Comparison of ENCODE assay signal across 1 cellular context in the genomic region with DNA sequence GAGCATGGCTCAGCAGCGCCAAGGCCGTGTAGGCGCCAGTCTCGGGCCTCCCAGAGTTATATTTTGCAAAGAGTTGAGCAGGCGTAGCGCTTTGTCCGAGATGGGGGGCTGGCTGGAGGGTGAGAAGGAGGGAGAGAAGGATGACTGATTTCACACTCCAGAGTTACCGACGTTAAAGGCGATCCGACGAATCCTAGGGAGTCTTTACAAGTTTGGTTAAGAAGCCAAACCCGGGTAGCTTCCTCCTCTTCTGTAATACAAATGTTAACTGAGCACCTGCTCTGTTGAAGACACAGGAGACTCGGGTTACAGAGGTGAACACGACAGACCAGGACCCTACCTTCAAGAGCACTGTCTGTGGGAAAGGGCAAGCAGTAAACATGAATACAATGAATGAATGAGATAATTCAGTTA.
TF ChIP-seq lines count a peak whose summit lies in the region.

No MANE protein-coding gene starts in this region.

TF ChIP-seq in K562, 482 proteins besides CTCF, POLR2A, EP300 and RAD21 (continues in another document):
- no peak for TF ChIP-seq NCOA4 (IDR thresholded peaks at IDR 0.05; ENCODE audit: partially characterized antibody)
- no peak for TF ChIP-seq GATA2 (CRISPR knock-in tag; IDR thresholded peaks at IDR 0.05)
- TF ChIP-seq ATF6 (CRISPR knock-in tag; IDR thresholded peaks at IDR 0.05), result no peak
- TF ChIP-seq, protein P1, sequence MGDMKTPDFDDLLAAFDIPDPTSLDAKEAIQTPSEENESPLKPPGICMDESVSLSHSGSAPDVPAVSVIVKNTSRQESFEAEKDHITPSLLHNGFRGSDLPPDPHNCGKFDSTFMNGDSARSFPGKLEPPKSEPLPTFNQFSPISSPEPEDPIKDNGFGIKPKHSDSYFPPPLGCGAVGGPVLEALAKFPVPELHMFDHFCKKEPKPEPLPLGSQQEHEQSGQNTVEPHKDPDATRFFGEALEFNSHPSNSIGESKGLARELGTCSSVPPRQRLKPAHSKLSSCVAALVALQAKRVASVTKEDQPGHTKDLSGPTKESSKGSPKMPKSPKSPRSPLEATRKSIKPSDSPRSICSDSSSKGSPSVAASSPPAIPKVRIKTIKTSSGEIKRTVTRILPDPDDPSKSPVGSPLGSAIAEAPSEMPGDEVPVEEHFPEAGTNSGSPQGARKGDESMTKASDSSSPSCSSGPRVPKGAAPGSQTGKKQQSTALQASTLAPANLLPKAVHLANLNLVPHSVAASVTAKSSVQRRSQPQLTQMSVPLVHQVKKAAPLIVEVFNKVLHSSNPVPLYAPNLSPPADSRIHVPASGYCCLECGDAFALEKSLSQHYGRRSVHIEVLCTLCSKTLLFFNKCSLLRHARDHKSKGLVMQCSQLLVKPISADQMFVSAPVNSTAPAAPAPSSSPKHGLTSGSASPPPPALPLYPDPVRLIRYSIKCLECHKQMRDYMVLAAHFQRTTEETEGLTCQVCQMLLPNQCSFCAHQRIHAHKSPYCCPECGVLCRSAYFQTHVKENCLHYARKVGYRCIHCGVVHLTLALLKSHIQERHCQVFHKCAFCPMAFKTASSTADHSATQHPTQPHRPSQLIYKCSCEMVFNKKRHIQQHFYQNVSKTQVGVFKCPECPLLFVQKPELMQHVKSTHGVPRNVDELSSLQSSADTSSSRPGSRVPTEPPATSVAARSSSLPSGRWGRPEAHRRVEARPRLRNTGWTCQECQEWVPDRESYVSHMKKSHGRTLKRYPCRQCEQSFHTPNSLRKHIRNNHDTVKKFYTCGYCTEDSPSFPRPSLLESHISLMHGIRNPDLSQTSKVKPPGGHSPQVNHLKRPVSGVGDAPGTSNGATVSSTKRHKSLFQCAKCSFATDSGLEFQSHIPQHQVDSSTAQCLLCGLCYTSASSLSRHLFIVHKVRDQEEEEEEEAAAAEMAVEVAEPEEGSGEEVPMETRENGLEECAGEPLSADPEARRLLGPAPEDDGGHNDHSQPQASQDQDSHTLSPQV (IDR thresholded peaks at IDR 0.05), result 0 out of 2 replicates have a peak, but pooled peaks have one; percentile 47
- TF ChIP-seq MBD2 (IDR thresholded peaks at IDR 0.05; ENCODE audit: borderline replicate concordance, low read depth), result 0 out of 2 replicates have a peak, but pooled peaks have one; percentile 0
- TF ChIP-seq BRF2 (IDR thresholded peaks at IDR 0.05; ENCODE audit: borderline replicate concordance, insufficient read depth, insufficient read length), result no peak
- TF ChIP-seq SAP30 (IDR thresholded peaks at IDR 0.05; ENCODE audit: borderline replicate concordance, insufficient read depth, low read depth, low read length, poor library complexity, severe bottlenecking), result no peak
- TF ChIP-seq CEBPZ (IDR thresholded peaks at IDR 0.05; ENCODE audit: borderline replicate concordance, low read depth, low read length), result no peak
- TF ChIP-seq NCOA2 (IDR thresholded peaks at IDR 0.05; ENCODE audit: partially characterized antibody in 2 of 2), result no peak
- no peak for TF ChIP-seq ZNF224 (CRISPR knock-in tag; IDR thresholded peaks at IDR 0.05)
- TF ChIP-seq, protein P2, sequence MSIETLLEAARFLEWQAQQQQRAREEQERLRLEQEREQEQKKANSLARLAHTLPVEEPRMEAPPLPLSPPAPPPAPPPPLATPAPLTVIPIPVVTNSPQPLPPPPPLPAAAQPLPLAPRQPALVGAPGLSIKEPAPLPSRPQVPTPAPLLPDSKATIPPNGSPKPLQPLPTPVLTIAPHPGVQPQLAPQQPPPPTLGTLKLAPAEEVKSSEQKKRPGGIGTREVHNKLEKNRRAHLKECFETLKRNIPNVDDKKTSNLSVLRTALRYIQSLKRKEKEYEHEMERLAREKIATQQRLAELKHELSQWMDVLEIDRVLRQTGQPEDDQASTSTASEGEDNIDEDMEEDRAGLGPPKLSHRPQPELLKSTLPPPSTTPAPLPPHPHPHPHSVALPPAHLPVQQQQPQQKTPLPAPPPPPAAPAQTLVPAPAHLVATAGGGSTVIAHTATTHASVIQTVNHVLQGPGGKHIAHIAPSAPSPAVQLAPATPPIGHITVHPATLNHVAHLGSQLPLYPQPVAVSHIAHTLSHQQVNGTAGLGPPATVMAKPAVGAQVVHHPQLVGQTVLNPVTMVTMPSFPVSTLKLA (conservative IDR thresholded peaks at IDR 0.05), result 0 out of 4 replicates have a peak, but pooled peaks have one; percentile 8 to 16
- TF ChIP-seq NR1H2 (CRISPR knock-in tag; IDR thresholded peaks at IDR 0.05), result no peak
- TF ChIP-seq, protein P3, sequence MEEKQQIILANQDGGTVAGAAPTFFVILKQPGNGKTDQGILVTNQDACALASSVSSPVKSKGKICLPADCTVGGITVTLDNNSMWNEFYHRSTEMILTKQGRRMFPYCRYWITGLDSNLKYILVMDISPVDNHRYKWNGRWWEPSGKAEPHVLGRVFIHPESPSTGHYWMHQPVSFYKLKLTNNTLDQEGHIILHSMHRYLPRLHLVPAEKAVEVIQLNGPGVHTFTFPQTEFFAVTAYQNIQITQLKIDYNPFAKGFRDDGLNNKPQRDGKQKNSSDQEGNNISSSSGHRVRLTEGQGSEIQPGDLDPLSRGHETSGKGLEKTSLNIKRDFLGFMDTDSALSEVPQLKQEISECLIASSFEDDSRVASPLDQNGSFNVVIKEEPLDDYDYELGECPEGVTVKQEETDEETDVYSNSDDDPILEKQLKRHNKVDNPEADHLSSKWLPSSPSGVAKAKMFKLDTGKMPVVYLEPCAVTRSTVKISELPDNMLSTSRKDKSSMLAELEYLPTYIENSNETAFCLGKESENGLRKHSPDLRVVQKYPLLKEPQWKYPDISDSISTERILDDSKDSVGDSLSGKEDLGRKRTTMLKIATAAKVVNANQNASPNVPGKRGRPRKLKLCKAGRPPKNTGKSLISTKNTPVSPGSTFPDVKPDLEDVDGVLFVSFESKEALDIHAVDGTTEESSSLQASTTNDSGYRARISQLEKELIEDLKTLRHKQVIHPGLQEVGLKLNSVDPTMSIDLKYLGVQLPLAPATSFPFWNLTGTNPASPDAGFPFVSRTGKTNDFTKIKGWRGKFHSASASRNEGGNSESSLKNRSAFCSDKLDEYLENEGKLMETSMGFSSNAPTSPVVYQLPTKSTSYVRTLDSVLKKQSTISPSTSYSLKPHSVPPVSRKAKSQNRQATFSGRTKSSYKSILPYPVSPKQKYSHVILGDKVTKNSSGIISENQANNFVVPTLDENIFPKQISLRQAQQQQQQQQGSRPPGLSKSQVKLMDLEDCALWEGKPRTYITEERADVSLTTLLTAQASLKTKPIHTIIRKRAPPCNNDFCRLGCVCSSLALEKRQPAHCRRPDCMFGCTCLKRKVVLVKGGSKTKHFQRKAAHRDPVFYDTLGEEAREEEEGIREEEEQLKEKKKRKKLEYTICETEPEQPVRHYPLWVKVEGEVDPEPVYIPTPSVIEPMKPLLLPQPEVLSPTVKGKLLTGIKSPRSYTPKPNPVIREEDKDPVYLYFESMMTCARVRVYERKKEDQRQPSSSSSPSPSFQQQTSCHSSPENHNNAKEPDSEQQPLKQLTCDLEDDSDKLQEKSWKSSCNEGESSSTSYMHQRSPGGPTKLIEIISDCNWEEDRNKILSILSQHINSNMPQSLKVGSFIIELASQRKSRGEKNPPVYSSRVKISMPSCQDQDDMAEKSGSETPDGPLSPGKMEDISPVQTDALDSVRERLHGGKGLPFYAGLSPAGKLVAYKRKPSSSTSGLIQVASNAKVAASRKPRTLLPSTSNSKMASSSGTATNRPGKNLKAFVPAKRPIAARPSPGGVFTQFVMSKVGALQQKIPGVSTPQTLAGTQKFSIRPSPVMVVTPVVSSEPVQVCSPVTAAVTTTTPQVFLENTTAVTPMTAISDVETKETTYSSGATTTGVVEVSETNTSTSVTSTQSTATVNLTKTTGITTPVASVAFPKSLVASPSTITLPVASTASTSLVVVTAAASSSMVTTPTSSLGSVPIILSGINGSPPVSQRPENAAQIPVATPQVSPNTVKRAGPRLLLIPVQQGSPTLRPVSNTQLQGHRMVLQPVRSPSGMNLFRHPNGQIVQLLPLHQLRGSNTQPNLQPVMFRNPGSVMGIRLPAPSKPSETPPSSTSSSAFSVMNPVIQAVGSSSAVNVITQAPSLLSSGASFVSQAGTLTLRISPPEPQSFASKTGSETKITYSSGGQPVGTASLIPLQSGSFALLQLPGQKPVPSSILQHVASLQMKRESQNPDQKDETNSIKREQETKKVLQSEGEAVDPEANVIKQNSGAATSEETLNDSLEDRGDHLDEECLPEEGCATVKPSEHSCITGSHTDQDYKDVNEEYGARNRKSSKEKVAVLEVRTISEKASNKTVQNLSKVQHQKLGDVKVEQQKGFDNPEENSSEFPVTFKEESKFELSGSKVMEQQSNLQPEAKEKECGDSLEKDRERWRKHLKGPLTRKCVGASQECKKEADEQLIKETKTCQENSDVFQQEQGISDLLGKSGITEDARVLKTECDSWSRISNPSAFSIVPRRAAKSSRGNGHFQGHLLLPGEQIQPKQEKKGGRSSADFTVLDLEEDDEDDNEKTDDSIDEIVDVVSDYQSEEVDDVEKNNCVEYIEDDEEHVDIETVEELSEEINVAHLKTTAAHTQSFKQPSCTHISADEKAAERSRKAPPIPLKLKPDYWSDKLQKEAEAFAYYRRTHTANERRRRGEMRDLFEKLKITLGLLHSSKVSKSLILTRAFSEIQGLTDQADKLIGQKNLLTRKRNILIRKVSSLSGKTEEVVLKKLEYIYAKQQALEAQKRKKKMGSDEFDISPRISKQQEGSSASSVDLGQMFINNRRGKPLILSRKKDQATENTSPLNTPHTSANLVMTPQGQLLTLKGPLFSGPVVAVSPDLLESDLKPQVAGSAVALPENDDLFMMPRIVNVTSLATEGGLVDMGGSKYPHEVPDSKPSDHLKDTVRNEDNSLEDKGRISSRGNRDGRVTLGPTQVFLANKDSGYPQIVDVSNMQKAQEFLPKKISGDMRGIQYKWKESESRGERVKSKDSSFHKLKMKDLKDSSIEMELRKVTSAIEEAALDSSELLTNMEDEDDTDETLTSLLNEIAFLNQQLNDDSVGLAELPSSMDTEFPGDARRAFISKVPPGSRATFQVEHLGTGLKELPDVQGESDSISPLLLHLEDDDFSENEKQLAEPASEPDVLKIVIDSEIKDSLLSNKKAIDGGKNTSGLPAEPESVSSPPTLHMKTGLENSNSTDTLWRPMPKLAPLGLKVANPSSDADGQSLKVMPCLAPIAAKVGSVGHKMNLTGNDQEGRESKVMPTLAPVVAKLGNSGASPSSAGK (IDR thresholded peaks at IDR 0.05), result peak; percentile 44
- no peak for TF ChIP-seq ZFP30 (CRISPR knock-in tag; IDR thresholded peaks at IDR 0.05; ENCODE audit: borderline replicate concordance)
- no peak for TF ChIP-seq MYBL2 (IDR thresholded peaks at IDR 0.05; ENCODE audit: low read depth)
- no peak for TF ChIP-seq MYBL2 (CRISPR knock-in tag; IDR thresholded peaks at IDR 0.05; ENCODE audit: borderline replicate concordance)
- TF ChIP-seq, protein P4, sequence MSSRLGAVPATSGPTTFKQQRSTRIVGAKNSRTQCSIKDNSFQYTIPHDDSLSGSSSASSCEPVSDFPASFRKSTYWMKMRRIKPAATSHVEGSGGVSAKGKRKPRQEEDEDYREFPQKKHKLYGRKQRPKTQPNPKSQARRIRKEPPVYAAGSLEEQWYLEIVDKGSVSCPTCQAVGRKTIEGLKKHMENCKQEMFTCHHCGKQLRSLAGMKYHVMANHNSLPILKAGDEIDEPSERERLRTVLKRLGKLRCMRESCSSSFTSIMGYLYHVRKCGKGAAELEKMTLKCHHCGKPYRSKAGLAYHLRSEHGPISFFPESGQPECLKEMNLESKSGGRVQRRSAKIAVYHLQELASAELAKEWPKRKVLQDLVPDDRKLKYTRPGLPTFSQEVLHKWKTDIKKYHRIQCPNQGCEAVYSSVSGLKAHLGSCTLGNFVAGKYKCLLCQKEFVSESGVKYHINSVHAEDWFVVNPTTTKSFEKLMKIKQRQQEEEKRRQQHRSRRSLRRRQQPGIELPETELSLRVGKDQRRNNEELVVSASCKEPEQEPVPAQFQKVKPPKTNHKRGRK (tag; IDR thresholded peaks at IDR 0.05), result no peak
- no peak for TF ChIP-seq HOXB6 (CRISPR knock-in tag; IDR thresholded peaks at IDR 0.05; ENCODE audit: borderline replicate concordance)
